ENCODE assay signal across 25 cellular contexts in genomic region chr9:123061216-123061615, GRCh38. TPM values are rescaled to one million over a fixed set of nuclear protein-coding genes. Genes with fewer than 3 reads are reported as not detected.
"Had no signal": no experiment of that assay in that cellular context is flagged by ENCODE, and none has a peak within 500 bp of the region (broad histone marks: within the 10 kb centered on the region; RNA-seq: fewer than 3 reads in every experiment).

No MANE protein-coding gene starts in this region.

- H3K4me2 ChIP-seq: neural progenitor cell, smooth muscle cell had no signal

- H3K36me3 ChIP-seq: ovary had no signal

- H3K4me3 ChIP-seq: neural progenitor cell, ovary, psoas muscle, skin epidermis, smooth muscle cell, spleen, stomach, thoracic aorta, tibial nerve, upper lobe of left lung, vagina had no signal

- H3K27ac ChIP-seq: neural progenitor cell, ovary, parathyroid adenoma, psoas muscle, skin epidermis, spleen, upper lobe of left lung, vagina had no signal

- H3K27me3 ChIP-seq: neural progenitor cell, ovary, spleen, stomach, tibial nerve, upper lobe of left lung, vagina had no signal

- H3K9me3 ChIP-seq: ovary, psoas muscle, spleen, stomach, thoracic aorta, tibial nerve, upper lobe of left lung, vagina had no signal

- H3K9ac ChIP-seq: neural progenitor cell, parathyroid adenoma had no signal

- H2AFZ ChIP-seq: neural progenitor cell, parathyroid adenoma had no signal

- DNase-seq: naive thymus-derived CD4-positive, alpha-beta T cell; natural killer cell; occipital lobe; ovary; posterior cingulate gyrus; psoas muscle; right cardiac atrium; spleen; stimulated activated CD4-positive, alpha-beta T cell treated with anti-CD3 and anti-CD28 coated beads, Interleukin-12 subunit alpha, Interleukin-12 subunit beta, amount 100 ng/mL, for 4 hours; stimulated activated CD4-positive, alpha-beta T cell treated with anti-CD3 and anti-CD28 coated beads, Interleukin-1b, Interleukin-23, amount 100 ng/mL, for 48 hours; stimulated activated CD4-positive, alpha-beta T cell treated with anti-CD3 and anti-CD28 coated beads, Interleukin-4, amount 100 ng/mL, for 1 hour; stimulated activated naive B cell treated with anti-CD40 and anti-IgM and Interleukin-4, amounts not matched to agents 10 μg/mL and 1 μg/mL and 100 μg/mL, for 72 hours; stimulated activated naive CD4-positive, alpha-beta T cell treated with Interleukin-2 at 50 U/mL for 16 hours; stomach; trophoblast cell; upper lobe of left lung had no signal

- H3K4me1 ChIP-seq: parathyroid adenoma, spleen had no signal

- ATAC-seq: naive thymus-derived CD4-positive, alpha-beta T cell; natural killer cell; psoas muscle; right cardiac atrium; sciatic nerve; stimulated activated effector memory CD8-positive, alpha-beta T cell treated with anti-CD3 and anti-CD28 coated beads, Interleukin-12 subunit alpha, Interleukin-12 subunit beta, amount 100 ng/mL, for 72 hours; stimulated activated naive B cell treated with anti-CD40 and anti-IgM and Interleukin-4, amounts not matched to agents 10 μg/mL and 1 μg/mL and 100 μg/mL, for 72 hours had no signal

RNA-seq across cellular contexts. Expression of gene GPR21, which starts 27.7 kb away (rescaled TPM):
- total RNA-seq: vagina had no signal
- polyA plus RNA-seq: naive thymus-derived CD4-positive, alpha-beta T cell; smooth muscle cell; stomach had no signal
